Comparison of ENCODE assay signal across 1 cellular context in the genomic region with DNA sequence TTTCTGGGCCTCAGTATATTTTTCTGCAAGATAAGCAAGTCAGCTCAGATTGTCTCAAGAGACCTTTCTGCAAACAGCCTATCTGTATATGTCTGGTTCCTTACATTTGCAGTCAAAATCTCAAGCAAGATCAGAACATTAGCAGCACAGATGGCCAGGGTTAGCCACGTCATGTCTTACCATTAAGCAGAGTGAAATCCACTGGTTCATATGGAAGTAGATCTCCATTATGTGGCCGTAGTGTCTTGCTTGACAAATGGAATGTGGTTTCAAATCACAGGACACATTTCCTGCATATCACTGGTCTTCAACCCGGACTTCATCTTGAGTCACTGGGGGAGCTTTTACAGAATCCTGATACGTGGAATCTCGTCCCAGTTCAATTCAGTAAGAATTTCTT.
TF ChIP-seq lines count a peak whose summit lies in the region.

No MANE protein-coding gene starts in this region.

TF ChIP-seq in neural cell, 6 proteins besides CTCF, POLR2A, EP300 and RAD21 (continued from another document):
- TF ChIP-seq REST (IDR thresholded peaks at IDR 0.05; ENCODE audit: borderline replicate concordance) (no peak), SMC3 (conservative IDR thresholded peaks at IDR 0.05; ENCODE audit: poor library complexity) (no peak), TAF1 (IDR thresholded peaks at IDR 0.05; ENCODE audit: low read depth) (no peak), EZH2 (IDR thresholded peaks at IDR 0.05; ENCODE audit: borderline replicate concordance, insufficient read depth, low read length, poor library complexity, severe bottlenecking) (no peak), MXI1 (conservative IDR thresholded peaks at IDR 0.05; ENCODE audit: poor library complexity, severe bottlenecking) (no peak)
